ENCODE assay signal across 7 cellular contexts in genomic region chr2:238517209-238517608, GRCh38.
"Had no signal": no experiment of that assay in that cellular context is flagged by ENCODE, and none has a peak within 500 bp of the region (broad histone marks: within the 10 kb centered on the region; RNA-seq: fewer than 3 reads in every experiment).

No MANE protein-coding gene starts in this region.

- H3K27ac ChIP-seq: HL-60, KMS-11 had no signal

- H3K4me3 ChIP-seq: HAP-1 had no signal

- H3K4me2 ChIP-seq: KMS-11 had no signal

- H3K9ac ChIP-seq: KMS-11 had no signal

- H3K36me3 ChIP-seq: HAP-1 had no signal

- DNase-seq: GOT3, H7, IMR-90, KBM-7 had no signal

- H3K4me1 ChIP-seq: HAP-1 had no signal
